In genomic region chrX:23841847-23842522, GRCh38 we compare ENCODE assay signal across 16 cellular contexts.
"Had no signal": no experiment of that assay in that cellular context is flagged by ENCODE, and none has a peak within 500 bp of the region (broad histone marks: within the 10 kb centered on the region; RNA-seq: fewer than 3 reads in every experiment).

No MANE protein-coding gene starts in this region.

- H3K27me3 Mint-ChIP-seq: activated T-helper 17 cell treated with anti-CD3 and anti-CD28 coated beads, Interleukin-2, amount 50 U/mL, for 72 hours; memory B cell; naive thymus-derived CD8-positive, alpha-beta T cell; stimulated activated memory B cell treated with anti-CD40 and anti-IgM and Interleukin-4, amounts not matched to agents 10 μg/mL and 1 μg/mL and 100 μg/mL, for 72 hours had no signal

- H3K36me3 ChIP-seq: uterus had no signal

- H3K4me3 Mint-ChIP-seq: activated T-helper 17 cell treated with anti-CD3 and anti-CD28 coated beads, Interleukin-2, amount 50 U/mL, for 72 hours; memory B cell; naive thymus-derived CD8-positive, alpha-beta T cell; stimulated activated memory B cell treated with anti-CD40 and anti-IgM and Interleukin-4, amounts not matched to agents 10 μg/mL and 1 μg/mL and 100 μg/mL, for 72 hours had no signal

- H3K9me3 ChIP-seq: uterus had no signal

- H3K4me1 Mint-ChIP-seq: activated T-helper 17 cell treated with anti-CD3 and anti-CD28 coated beads, Interleukin-2, amount 50 U/mL, for 72 hours; memory B cell; stimulated activated memory B cell treated with anti-CD40 and anti-IgM and Interleukin-4, amounts not matched to agents 10 μg/mL and 1 μg/mL and 100 μg/mL, for 72 hours had no signal

- H3K27ac Mint-ChIP-seq: activated T-helper 17 cell treated with anti-CD3 and anti-CD28 coated beads, Interleukin-2, amount 50 U/mL, for 72 hours; memory B cell; stimulated activated memory B cell treated with anti-CD40 and anti-IgM and Interleukin-4, amounts not matched to agents 10 μg/mL and 1 μg/mL and 100 μg/mL, for 72 hours had no signal

- H3K9me3 Mint-ChIP-seq: activated T-helper 17 cell treated with anti-CD3 and anti-CD28 coated beads, Interleukin-2, amount 50 U/mL, for 72 hours; memory B cell; naive thymus-derived CD8-positive, alpha-beta T cell; stimulated activated memory B cell treated with anti-CD40 and anti-IgM and Interleukin-4, amounts not matched to agents 10 μg/mL and 1 μg/mL and 100 μg/mL, for 72 hours had no signal

- H3K4me3 ChIP-seq: uterus had no signal

- H3K36me3 Mint-ChIP-seq: memory B cell; stimulated activated memory B cell treated with anti-CD40 and anti-IgM and Interleukin-4, amounts not matched to agents 10 μg/mL and 1 μg/mL and 100 μg/mL, for 72 hours had no signal

- H3K27ac ChIP-seq: uterus had no signal

- H3K4me1 ChIP-seq: uterus had no signal

- H3K27me3 ChIP-seq: uterus had no signal

- DNase-seq: activated CD4-positive, alpha-beta T cell treated with anti-CD3 and anti-CD28 coated beads, Interleukin-2, amount 50 U/mL, for 4 hours; activated CD4-positive, CD25-positive, alpha-beta regulatory T cell treated with anti-CD3 and anti-CD28 coated beads, Interleukin-2, amount 50 U/mL, for 72 hours; activated naive CD4-positive, alpha-beta T cell treated with anti-CD3 and anti-CD28 coated beads, Interleukin-2, amount 50 U/mL, for 16 hours; activated T-cell treated with anti-CD3 and anti-CD28 coated beads for 4 hours; glutamatergic neuron; kidney glomerular epithelial cell; left ventricle myocardium superior; naive thymus-derived CD8-positive, alpha-beta T cell; nucleus accumbens; posterior cingulate gyrus; stimulated activated CD4-positive, alpha-beta T cell treated with anti-CD3 and anti-CD28 coated beads, Interleukin-2, amount 100 ng/mL, for 48 hours; T-helper 9 cell; uterus had no signal
